In genomic region chr14:99266181-99267178, GRCh38 we compare ENCODE assay signal across 8 cellular contexts. TPM values are rescaled to one million over a fixed set of nuclear protein-coding genes. Genes with fewer than 3 reads are reported as not detected.
A peak's percentile ranks its signal among the peaks of the same experiment; 100 is the strongest.
DNase-seq lines count a peak whose midpoint lies in the region; ATAC-seq and TF ChIP-seq lines count a peak whose summit lies in the region.

No MANE protein-coding gene starts in this region.

- peak overlapping the region; percentile 93 for H3K4me3 Mint-ChIP-seq in type B pancreatic cell

- peaks cover 67% of the 10 kb centered on the region for H3K4me1 Mint-ChIP-seq in type B pancreatic cell (ENCODE audit: unreplicated experiment)

- H3K27me3 Mint-ChIP-seq in type B pancreatic cell, result peaks cover 60% of the 10 kb centered on the region

- TF ChIP-seq CTCF in type B pancreatic cell (conservative IDR thresholded peaks at IDR 0.05), result peak; percentile 99

- no peaks in the 10 kb centered on the region for H3K9me3 Mint-ChIP-seq in type B pancreatic cell

- peak; percentile 77 for ATAC-seq in GM19351 (IDR thresholded peaks at IDR 0.05; ENCODE audit: unreplicated experiment)

- H3K27ac Mint-ChIP-seq in type B pancreatic cell, result peak overlapping the region; percentile 42

- H3K4me3 ChIP-seq in Jurkat, Clone E6-1 (ENCODE audit: low read length), result peak overlapping the region; percentile 84

- DNase-seq in CD1c-positive myeloid dendritic cell (ENCODE audit: extremely low spot score) (peak; percentile 79), SHP77 treated with DMSO at 0.1 percent for 48 hours (lab: John Stamatoyannopoulos, UW) (peak; percentile 25), germinal center (ENCODE audit: low spot score) (peak; percentile 57), pons (ENCODE audit: low spot score) (peak; percentile 61), type B pancreatic cell (ENCODE audit: extremely low spot score, unreplicated experiment) (peak; percentile 88)
- DNase-seq in Jurkat, Clone E6-1 (ENCODE audit: low read depth, low spot score), result peak; percentile 81
- DNase-seq in activated naive CD4-positive, alpha-beta T cell (lab: John Stamatoyannopoulos, UW), result peak; percentile 73 to 87 (median 81)

- H3K36me3 Mint-ChIP-seq in type B pancreatic cell, result no peaks in the 10 kb centered on the region

RNA-seq across cellular contexts. Expression of gene BCL11B, which starts 5.5 kb away (rescaled TPM):
- polyA plus RNA-seq in Jurkat, Clone E6-1 (2012; ENCODE audit: insufficient read depth, insufficient read length), result 10.6 TPM
- 11.4 and 32.0 TPM in 2 replicates for total RNA-seq in type B pancreatic cell (ENCODE audit: low replicate concordance)

Comparison
In these comparisons a context has a peak if more than half of its experiments do, and no peak if none do; other contexts are left out.
1. Peak in every context shown above with its lines: DNase-seq, ATAC-seq and H3K4me3 ChIP-seq.
2. DNase-seq: peak in every context shown above with its lines; median percentile 88 in type B pancreatic cell; 81 in Jurkat, Clone E6-1; 81 in activated naive CD4-positive, alpha-beta T cell; 79 in CD1c-positive myeloid dendritic cell; 61 in pons; 57 in germinal center; 25 in SHP77 treated with DMSO at 0.1 percent for 48 hours.